In genomic region chr7:93851536-93851935, GRCh38 we compare ENCODE assay signal across 22 cellular contexts. TPM values are rescaled to one million over a fixed set of nuclear protein-coding genes. Genes with fewer than 3 reads are reported as not detected.
"Had no signal": no experiment of that assay in that cellular context is flagged by ENCODE, and none has a peak within 500 bp of the region (broad histone marks: within the 10 kb centered on the region; RNA-seq: fewer than 3 reads in every experiment).

No MANE protein-coding gene starts in this region.

- DNase-seq: activated CD4-positive, alpha-beta T cell treated with anti-CD3 and anti-CD28 coated beads for 1 hour; activated CD4-positive, alpha-beta T cell treated with anti-CD3 and anti-CD28 coated beads, Interleukin-2, amount 50 U/mL, for 4 hours; activated effector memory CD4-positive, alpha-beta T cell treated with anti-CD3 and anti-CD28 coated beads, Interleukin-2, amount 50 U/mL, for 16 hours; activated naive CD4-positive, alpha-beta T cell treated with anti-CD3 and anti-CD28 coated beads, Interleukin-2, amount 50 U/mL, for 16 hours; activated T-cell treated with anti-CD3 and anti-CD28 coated beads, Interleukin-2, amount 50 U/mL, for 72 hours; caudate nucleus; dorsolateral prefrontal cortex; erythroblast; midbrain; nucleus accumbens; posterior cingulate gyrus; retina; stimulated activated CD4-positive, alpha-beta T cell treated with anti-CD3 and anti-CD28 coated beads, Interleukin-12 subunit alpha, Interleukin-12 subunit beta, amount 100 ng/mL, for 4 hours; stimulated activated CD4-positive, alpha-beta T cell treated with anti-CD3 and anti-CD28 coated beads, Interleukin-1b, Interleukin-23, amount 100 ng/mL, for 48 hours; stimulated activated CD8-positive, alpha-beta memory T cell treated with anti-CD3 and anti-CD28 coated beads, Interleukin-4, amount 100 ng/mL, for 48 hours; SW 1271; T-helper 2 cell; WERI-Rb-1 had no signal

- H3K36me3 ChIP-seq: WERI-Rb-1 had no signal

- H3K4me3 ChIP-seq: dorsolateral prefrontal cortex had no signal

- H3K27ac ChIP-seq: dorsolateral prefrontal cortex, WERI-Rb-1 had no signal

- ATAC-seq: activated T-cell treated with anti-CD3 and anti-CD28 coated beads, Interleukin-2, amount 50 U/mL, for 72 hours; left lobe of liver had no signal

RNA-seq across cellular contexts. Expression of gene TFPI2, which starts 39.0 kb away (rescaled TPM):
- total RNA-seq: activated CD8-positive, alpha-beta memory T cell treated with anti-CD3 and anti-CD28 coated beads for 36 hours had no signal

RNA-seq across cellular contexts. Expression of gene GNGT1, which starts 54.8 kb away (rescaled TPM):
- total RNA-seq: activated CD8-positive, alpha-beta memory T cell treated with anti-CD3 and anti-CD28 coated beads for 36 hours; activated T-cell treated with anti-CD3 and anti-CD28 coated beads, Interleukin-2, amount 50 U/mL, for 72 hours; left lobe of liver; lung microvascular endothelial cell had no signal
- polyA plus RNA-seq: adipose tissue had no signal
